1 cellular context compared by ENCODE assay signal in the genomic region with DNA sequence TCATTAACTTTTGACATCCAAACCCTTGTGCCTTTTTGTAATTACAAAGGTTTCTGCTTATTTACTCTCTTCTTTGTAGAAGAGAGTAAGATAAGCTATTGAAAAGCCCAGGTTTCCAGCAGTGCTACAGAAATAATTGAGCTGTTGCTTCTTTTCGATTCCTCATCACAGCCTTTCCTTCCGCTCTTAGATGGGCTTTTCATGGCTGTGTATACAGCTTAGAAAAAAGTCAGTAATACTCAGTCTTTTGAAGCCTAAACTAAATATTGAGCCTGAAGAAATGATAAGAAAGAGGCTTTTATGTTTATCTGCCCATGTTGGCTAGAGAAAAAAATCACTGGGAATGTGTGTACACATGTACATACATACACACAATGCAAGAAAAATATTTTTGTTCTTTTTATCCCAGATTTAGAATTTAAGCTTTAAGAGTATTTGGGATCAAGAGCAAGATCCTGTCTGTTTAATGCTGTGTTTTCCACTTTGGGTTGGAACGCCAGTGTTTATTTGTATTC.
TF ChIP-seq lines count a peak whose summit lies in the region.

No MANE protein-coding gene starts in this region.

TF ChIP-seq in HepG2, 621 proteins besides CTCF, POLR2A, EP300 and RAD21 (continued from another document):
- TF ChIP-seq ZNF816 (CRISPR knock-in tag; IDR thresholded peaks at IDR 0.05; ENCODE audit: borderline replicate concordance) (no peak), HIVEP1 (CRISPR knock-in tag; IDR thresholded peaks at IDR 0.05) (no peak), ZNF773 (CRISPR knock-in tag; IDR thresholded peaks at IDR 0.05; ENCODE audit: borderline replicate concordance) (no peak), FOXK1 (CRISPR knock-in tag; IDR thresholded peaks at IDR 0.05; ENCODE audit: borderline replicate concordance, low read depth) (peak; percentile 65; the same call in 1 of the 2 replicates), ARHGAP35 (CRISPR knock-in tag; IDR thresholded peaks at IDR 0.05; ENCODE audit: borderline replicate concordance) (no peak), ARNTL (CRISPR knock-in tag; IDR thresholded peaks at IDR 0.05) (0 out of 2 replicates have a peak, but pooled peaks have one; percentile 55), ZFP36L1 (CRISPR knock-in tag; IDR thresholded peaks at IDR 0.05) (peak; percentile 75; the same call in 1 of the 2 replicates), MIER3 (CRISPR knock-in tag; IDR thresholded peaks at IDR 0.05; ENCODE audit: borderline replicate concordance) (peak; percentile 71; the same call in 1 of the 2 replicates), PRMT3 (CRISPR knock-in tag; IDR thresholded peaks at IDR 0.05; ENCODE audit: borderline replicate concordance, low read depth) (no peak), PITX1 (CRISPR knock-in tag; IDR thresholded peaks at IDR 0.05) (peak; percentile 91), TRIM24 (CRISPR knock-in tag; IDR thresholded peaks at IDR 0.05) (no peak), ARNT (IDR thresholded peaks at IDR 0.05) (no peak), GABPA (IDR thresholded peaks at IDR 0.05; ENCODE audit: low read depth, low read length) (no peak), GABPA (CRISPR knock-in tag; IDR thresholded peaks at IDR 0.05; ENCODE audit: low read depth) (0 out of 2 replicates have a peak, but pooled peaks have one; percentile 23), ZNF382 (CRISPR knock-in tag; IDR thresholded peaks at IDR 0.05; ENCODE audit: borderline replicate concordance) (no peak), DPF2 (CRISPR knock-in tag; IDR thresholded peaks at IDR 0.05; ENCODE audit: borderline replicate concordance, low read depth) (peak; percentile 92), ELF3 (CRISPR knock-in tag; IDR thresholded peaks at IDR 0.05) (peak; percentile 83; the same call in 1 of the 2 replicates), ETV5 (CRISPR knock-in tag; IDR thresholded peaks at IDR 0.05; ENCODE audit: borderline replicate concordance) (peak; percentile 94), RCOR2 (CRISPR knock-in tag; IDR thresholded peaks at IDR 0.05) (peak; percentile 96), ZNF589 (CRISPR knock-in tag; conservative IDR thresholded peaks at IDR 0.05) (no peak), ZMYM3 (CRISPR knock-in tag; IDR thresholded peaks at IDR 0.05) (no peak), HMG20A (CRISPR knock-in tag; IDR thresholded peaks at IDR 0.05; ENCODE audit: borderline replicate concordance) (peak; percentile 89; the same call in 1 of the 2 replicates), SKI (IDR thresholded peaks at IDR 0.05; ENCODE audit: partially characterized antibody) (peak; percentile 59), ZNF354B (CRISPR knock-in tag; IDR thresholded peaks at IDR 0.05) (0 out of 2 replicates have a peak, but pooled peaks have one; percentile 34), ZNF264 (CRISPR knock-in tag; IDR thresholded peaks at IDR 0.05) (peak; percentile 26; the same call in 1 of the 2 replicates), ZNF430 (CRISPR knock-in tag; IDR thresholded peaks at IDR 0.05) (no peak), ZNF136 (CRISPR knock-in tag; IDR thresholded peaks at IDR 0.05; ENCODE audit: low read depth) (no peak; the same call in 1 of the 2 replicates), CEBPB (IDR thresholded peaks at IDR 0.05; ENCODE audit: borderline replicate concordance, low read depth, low read length) (no peak), FOSL2 (CRISPR knock-in tag; IDR thresholded peaks at IDR 0.05) (peak; percentile 50), ZNF792 (CRISPR knock-in tag; IDR thresholded peaks at IDR 0.05) (no peak; the same call in 1 of the 2 replicates), ZNF251 (CRISPR knock-in tag; IDR thresholded peaks at IDR 0.05) (no peak), ZNF766 (CRISPR knock-in tag; IDR thresholded peaks at IDR 0.05; ENCODE audit: borderline replicate concordance) (no peak), ZNF879 (CRISPR knock-in tag; IDR thresholded peaks at IDR 0.05) (no peak), ZNF564 (CRISPR knock-in tag; IDR thresholded peaks at IDR 0.05) (no peak), ZMYM4 (CRISPR knock-in tag; IDR thresholded peaks at IDR 0.05) (no peak; the same call in 1 of the 2 replicates), ZSCAN31 (CRISPR knock-in tag; IDR thresholded peaks at IDR 0.05; ENCODE audit: low read depth) (no peak; the same call in 1 of the 2 replicates), SP140L (CRISPR knock-in tag; IDR thresholded peaks at IDR 0.05; ENCODE audit: borderline replicate concordance) (0 out of 2 replicates have a peak, but pooled peaks have one; percentile 69), ZNF652 (CRISPR knock-in tag; IDR thresholded peaks at IDR 0.05; ENCODE audit: borderline replicate concordance, low read depth) (peak; percentile 67; the same call in 1 of the 2 replicates), MEF2D (CRISPR knock-in tag; IDR thresholded peaks at IDR 0.05) (peak; percentile 87), CCDC6 (CRISPR knock-in tag; IDR thresholded peaks at IDR 0.05) (no peak), PAWR (CRISPR knock-in tag; IDR thresholded peaks at IDR 0.05; ENCODE audit: borderline replicate concordance) (no peak)
- TF ChIP-seq, protein P1, sequence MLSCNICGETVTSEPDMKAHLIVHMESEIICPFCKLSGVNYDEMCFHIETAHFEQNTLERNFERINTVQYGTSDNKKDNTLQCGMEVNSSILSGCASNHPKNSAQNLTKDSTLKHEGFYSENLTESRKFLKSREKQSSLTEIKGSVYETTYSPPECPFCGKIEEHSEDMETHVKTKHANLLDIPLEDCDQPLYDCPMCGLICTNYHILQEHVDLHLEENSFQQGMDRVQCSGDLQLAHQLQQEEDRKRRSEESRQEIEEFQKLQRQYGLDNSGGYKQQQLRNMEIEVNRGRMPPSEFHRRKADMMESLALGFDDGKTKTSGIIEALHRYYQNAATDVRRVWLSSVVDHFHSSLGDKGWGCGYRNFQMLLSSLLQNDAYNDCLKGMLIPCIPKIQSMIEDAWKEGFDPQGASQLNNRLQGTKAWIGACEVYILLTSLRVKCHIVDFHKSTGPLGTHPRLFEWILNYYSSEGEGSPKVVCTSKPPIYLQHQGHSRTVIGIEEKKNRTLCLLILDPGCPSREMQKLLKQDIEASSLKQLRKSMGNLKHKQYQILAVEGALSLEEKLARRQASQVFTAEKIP (CRISPR knock-in tag; IDR thresholded peaks at IDR 0.05; ENCODE audit: borderline replicate concordance): no peak
- TF ChIP-seq, protein P2, sequence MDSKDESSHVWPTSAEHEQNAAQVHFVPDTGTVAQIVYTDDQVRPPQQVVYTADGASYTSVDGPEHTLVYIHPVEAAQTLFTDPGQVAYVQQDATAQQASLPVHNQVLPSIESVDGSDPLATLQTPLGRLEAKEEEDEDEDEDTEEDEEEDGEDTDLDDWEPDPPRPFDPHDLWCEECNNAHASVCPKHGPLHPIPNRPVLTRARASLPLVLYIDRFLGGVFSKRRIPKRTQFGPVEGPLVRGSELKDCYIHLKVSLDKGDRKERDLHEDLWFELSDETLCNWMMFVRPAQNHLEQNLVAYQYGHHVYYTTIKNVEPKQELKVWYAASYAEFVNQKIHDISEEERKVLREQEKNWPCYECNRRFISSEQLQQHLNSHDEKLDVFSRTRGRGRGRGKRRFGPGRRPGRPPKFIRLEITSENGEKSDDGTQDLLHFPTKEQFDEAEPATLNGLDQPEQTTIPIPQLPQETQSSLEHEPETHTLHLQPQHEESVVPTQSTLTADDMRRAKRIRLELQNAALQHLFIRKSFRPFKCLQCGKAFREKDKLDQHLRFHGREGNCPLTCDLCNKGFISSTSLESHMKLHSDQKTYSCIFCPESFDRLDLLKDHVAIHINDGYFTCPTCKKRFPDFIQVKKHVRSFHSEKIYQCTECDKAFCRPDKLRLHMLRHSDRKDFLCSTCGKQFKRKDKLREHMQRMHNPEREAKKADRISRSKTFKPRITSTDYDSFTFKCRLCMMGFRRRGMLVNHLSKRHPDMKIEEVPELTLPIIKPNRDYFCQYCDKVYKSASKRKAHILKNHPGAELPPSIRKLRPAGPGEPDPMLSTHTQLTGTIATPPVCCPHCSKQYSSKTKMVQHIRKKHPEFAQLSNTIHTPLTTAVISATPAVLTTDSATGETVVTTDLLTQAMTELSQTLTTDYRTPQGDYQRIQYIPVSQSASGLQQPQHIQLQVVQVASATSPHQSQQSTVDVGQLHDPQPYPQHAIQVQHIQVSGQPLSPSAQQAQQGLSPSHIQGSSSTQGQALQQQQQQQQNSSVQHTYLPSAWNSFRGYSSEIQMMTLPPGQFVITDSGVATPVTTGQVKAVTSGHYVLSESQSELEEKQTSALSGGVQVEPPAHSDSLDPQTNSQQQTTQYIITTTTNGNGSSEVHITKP (CRISPR knock-in tag; IDR thresholded peaks at IDR 0.05; ENCODE audit: low read depth): no peak
- TF ChIP-seq, protein P3, sequence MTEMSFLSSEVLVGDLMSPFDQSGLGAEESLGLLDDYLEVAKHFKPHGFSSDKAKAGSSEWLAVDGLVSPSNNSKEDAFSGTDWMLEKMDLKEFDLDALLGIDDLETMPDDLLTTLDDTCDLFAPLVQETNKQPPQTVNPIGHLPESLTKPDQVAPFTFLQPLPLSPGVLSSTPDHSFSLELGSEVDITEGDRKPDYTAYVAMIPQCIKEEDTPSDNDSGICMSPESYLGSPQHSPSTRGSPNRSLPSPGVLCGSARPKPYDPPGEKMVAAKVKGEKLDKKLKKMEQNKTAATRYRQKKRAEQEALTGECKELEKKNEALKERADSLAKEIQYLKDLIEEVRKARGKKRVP (CRISPR knock-in tag; IDR thresholded peaks at IDR 0.05): peak in 1 of 2 experiments; percentile 70; a peak in 2 of 4 replicates
- TF ChIP-seq, protein P4, sequence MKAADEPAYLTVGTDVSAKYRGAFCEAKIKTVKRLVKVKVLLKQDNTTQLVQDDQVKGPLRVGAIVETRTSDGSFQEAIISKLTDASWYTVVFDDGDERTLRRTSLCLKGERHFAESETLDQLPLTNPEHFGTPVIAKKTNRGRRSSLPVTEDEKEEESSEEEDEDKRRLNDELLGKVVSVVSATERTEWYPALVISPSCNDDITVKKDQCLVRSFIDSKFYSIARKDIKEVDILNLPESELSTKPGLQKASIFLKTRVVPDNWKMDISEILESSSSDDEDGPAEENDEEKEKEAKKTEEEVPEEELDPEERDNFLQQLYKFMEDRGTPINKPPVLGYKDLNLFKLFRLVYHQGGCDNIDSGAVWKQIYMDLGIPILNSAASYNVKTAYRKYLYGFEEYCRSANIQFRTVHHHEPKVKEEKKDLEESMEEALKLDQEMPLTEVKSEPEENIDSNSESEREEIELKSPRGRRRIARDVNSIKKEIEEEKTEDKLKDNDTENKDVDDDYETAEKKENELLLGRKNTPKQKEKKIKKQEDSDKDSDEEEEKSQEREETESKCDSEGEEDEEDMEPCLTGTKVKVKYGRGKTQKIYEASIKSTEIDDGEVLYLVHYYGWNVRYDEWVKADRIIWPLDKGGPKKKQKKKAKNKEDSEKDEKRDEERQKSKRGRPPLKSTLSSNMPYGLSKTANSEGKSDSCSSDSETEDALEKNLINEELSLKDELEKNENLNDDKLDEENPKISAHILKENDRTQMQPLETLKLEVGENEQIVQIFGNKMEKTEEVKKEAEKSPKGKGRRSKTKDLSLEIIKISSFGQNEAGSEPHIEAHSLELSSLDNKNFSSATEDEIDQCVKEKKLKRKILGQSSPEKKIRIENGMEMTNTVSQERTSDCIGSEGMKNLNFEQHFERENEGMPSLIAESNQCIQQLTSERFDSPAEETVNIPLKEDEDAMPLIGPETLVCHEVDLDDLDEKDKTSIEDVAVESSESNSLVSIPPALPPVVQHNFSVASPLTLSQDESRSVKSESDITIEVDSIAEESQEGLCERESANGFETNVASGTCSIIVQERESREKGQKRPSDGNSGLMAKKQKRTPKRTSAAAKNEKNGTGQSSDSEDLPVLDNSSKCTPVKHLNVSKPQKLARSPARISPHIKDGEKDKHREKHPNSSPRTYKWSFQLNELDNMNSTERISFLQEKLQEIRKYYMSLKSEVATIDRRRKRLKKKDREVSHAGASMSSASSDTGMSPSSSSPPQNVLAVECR (CRISPR knock-in tag; IDR thresholded peaks at IDR 0.05; ENCODE audit: borderline replicate concordance): no peak
- TF ChIP-seq, protein P5, sequence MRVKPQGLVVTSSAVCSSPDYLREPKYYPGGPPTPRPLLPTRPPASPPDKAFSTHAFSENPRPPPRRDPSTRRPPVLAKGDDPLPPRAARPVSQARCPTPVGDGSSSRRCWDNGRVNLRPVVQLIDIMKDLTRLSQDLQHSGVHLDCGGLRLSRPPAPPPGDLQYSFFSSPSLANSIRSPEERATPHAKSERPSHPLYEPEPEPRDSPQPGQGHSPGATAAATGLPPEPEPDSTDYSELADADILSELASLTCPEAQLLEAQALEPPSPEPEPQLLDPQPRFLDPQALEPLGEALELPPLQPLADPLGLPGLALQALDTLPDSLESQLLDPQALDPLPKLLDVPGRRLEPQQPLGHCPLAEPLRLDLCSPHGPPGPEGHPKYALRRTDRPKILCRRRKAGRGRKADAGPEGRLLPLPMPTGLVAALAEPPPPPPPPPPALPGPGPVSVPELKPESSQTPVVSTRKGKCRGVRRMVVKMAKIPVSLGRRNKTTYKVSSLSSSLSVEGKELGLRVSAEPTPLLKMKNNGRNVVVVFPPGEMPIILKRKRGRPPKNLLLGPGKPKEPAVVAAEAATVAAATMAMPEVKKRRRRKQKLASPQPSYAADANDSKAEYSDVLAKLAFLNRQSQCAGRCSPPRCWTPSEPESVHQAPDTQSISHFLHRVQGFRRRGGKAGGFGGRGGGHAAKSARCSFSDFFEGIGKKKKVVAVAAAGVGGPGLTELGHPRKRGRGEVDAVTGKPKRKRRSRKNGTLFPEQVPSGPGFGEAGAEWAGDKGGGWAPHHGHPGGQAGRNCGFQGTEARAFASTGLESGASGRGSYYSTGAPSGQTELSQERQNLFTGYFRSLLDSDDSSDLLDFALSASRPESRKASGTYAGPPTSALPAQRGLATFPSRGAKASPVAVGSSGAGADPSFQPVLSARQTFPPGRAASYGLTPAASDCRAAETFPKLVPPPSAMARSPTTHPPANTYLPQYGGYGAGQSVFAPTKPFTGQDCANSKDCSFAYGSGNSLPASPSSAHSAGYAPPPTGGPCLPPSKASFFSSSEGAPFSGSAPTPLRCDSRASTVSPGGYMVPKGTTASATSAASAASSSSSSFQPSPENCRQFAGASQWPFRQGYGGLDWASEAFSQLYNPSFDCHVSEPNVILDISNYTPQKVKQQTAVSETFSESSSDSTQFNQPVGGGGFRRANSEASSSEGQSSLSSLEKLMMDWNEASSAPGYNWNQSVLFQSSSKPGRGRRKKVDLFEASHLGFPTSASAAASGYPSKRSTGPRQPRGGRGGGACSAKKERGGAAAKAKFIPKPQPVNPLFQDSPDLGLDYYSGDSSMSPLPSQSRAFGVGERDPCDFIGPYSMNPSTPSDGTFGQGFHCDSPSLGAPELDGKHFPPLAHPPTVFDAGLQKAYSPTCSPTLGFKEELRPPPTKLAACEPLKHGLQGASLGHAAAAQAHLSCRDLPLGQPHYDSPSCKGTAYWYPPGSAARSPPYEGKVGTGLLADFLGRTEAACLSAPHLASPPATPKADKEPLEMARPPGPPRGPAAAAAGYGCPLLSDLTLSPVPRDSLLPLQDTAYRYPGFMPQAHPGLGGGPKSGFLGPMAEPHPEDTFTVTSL (CRISPR knock-in tag; IDR thresholded peaks at IDR 0.05; ENCODE audit: borderline replicate concordance): peak; percentile 85; the same call in 1 of the 2 replicates
- TF ChIP-seq, protein P6, sequence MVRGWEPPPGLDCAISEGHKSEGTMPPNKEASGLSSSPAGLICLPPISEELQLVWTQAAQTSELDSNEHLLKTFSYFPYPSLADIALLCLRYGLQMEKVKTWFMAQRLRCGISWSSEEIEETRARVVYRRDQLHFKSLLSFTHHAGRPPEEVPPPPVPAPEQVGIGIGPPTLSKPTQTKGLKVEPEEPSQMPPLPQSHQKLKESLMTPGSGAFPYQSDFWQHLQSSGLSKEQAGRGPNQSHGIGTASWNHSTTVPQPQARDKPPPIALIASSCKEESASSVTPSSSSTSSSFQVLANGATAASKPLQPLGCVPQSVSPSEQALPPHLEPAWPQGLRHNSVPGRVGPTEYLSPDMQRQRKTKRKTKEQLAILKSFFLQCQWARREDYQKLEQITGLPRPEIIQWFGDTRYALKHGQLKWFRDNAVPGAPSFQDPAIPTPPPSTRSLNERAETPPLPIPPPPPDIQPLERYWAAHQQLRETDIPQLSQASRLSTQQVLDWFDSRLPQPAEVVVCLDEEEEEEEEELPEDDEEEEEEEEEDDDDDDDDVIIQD (CRISPR knock-in tag; IDR thresholded peaks at IDR 0.05; ENCODE audit: low read depth): peak; percentile 58; the same call in 1 of the 2 replicates
